ENCODE assay signal across 9 cellular contexts in genomic region chr21:45555251-45555556, GRCh38. TPM values are rescaled to one million over a fixed set of nuclear protein-coding genes. Genes with fewer than 3 reads are reported as not detected.
DNase-seq lines count a peak whose midpoint lies in the region; ATAC-seq and TF ChIP-seq lines count a peak whose summit lies in the region.
"Had no signal": no experiment of that assay in that cellular context is flagged by ENCODE, and none has a peak within 500 bp of the region (broad histone marks: within the 10 kb centered on the region; RNA-seq: fewer than 3 reads in every experiment).

No MANE protein-coding gene starts in this region.

- dilution Hi-C loops in mammary epithelial cell (cut with HindIII; ENCODE audit: low sequenced_read_pairs): no loop called here

- intact Hi-C loops in mammary epithelial cell (cut with micrococcal nuclease): no loop called here
- intact Hi-C loops in CD8-positive, alpha-beta T cell (cut with DNase I, micrococcal nuclease): loop anchor here (1.0 kb wide), 4 partner anchors 13 to 265 kb away; partner anchors contain the start of gene SLC19A1 (in 1 of the 2)

- H3K36me3 Mint-ChIP-seq in CD8-positive, alpha-beta T cell: peaks cover 3% of the 10 kb centered on the region
- H3K36me3 Mint-ChIP-seq: naive thymus-derived CD8-positive, alpha-beta T cell had no signal

- peaks cover under 1% of the 10 kb centered on the region for H3K27me3 Mint-ChIP-seq in CD8-positive, alpha-beta T cell (ENCODE audit: low read depth)

- H3K36me3 ChIP-seq in mammary epithelial cell (ENCODE audit: insufficient read depth, low read length) (no peaks in the 10 kb centered on the region), neutrophil (no peaks in the 10 kb centered on the region)
- H3K36me3 ChIP-seq in CD8-positive, alpha-beta T cell (ENCODE audit: insufficient read depth, low read length): no peaks in the 10 kb centered on the region

- no peaks in the 10 kb centered on the region for H3K9me3 Mint-ChIP-seq in CD8-positive, alpha-beta T cell
- H3K9me3 Mint-ChIP-seq: naive thymus-derived CD8-positive, alpha-beta T cell had no signal

- no peaks in the 10 kb centered on the region; the same call in 1 of the 2 replicates for H3K9me3 ChIP-seq in AG04450 (ENCODE audit: control insufficient read depth, insufficient read depth, low read length)
- H3K9me3 ChIP-seq in mammary epithelial cell (replicated peaks; ENCODE audit: insufficient read depth, low read length): no peaks in the 10 kb centered on the region
- H3K9me3 ChIP-seq in neutrophil: no peaks in the 10 kb centered on the region
- no peaks in the 10 kb centered on the region for H3K9me3 ChIP-seq in CD8-positive, alpha-beta T cell (ENCODE audit: low read length)

- H3K27ac Mint-ChIP-seq in CD8-positive, alpha-beta T cell: no peak overlapping the region

- H3K79me2 ChIP-seq in mammary epithelial cell (ENCODE audit: insufficient read depth, low read length): no peaks in the 10 kb centered on the region

- DNase-seq in AG04450 (ENCODE audit: low read depth, low spot score): no peak
- no peak for DNase-seq in HFF-Myc (ENCODE audit: extremely low read depth, low read depth)
- DNase-seq in mammary epithelial cell: no peak
- DNase-seq in CD8-positive, alpha-beta T cell: no peak
- DNase-seq in DMS79 treated with DMSO at 0.1 percent for 48 hours (lab: John Stamatoyannopoulos, UW): no peak

- H3K4me3 ChIP-seq in AG04450 (ENCODE audit: low read depth, low read length): peak overlapping the region; percentile 60
- H3K4me3 ChIP-seq in HFF-Myc (replicated peaks; ENCODE audit: low read depth, low read length): peak overlapping the region; percentile 47
- H3K4me3 ChIP-seq in mammary epithelial cell (replicated peaks in 1 of 3; ENCODE audit: insufficient read depth in 1 of 3, low read depth in 2 of 3, low read length in 3 of 3): peak overlapping the region in 1 of 3 experiments; percentile 51
- peak overlapping the region; percentile 63 to 69 for H3K4me3 ChIP-seq in neutrophil (ENCODE audit: low read depth in 1 of 2, low read length in 1 of 2)
- no peak overlapping the region for H3K4me3 ChIP-seq in CD8-positive, alpha-beta T cell (ENCODE audit: low read depth, low read length)

- TF ChIP-seq CTCF in AG04450 (IDR thresholded peaks at IDR 0.05; ENCODE audit: low read depth, low read length): no peak
- no peak for TF ChIP-seq CTCF in HFF-Myc (IDR thresholded peaks at IDR 0.05; ENCODE audit: low read depth, low read length, missing control alignments)
- TF ChIP-seq CTCF in mammary epithelial cell (conservative IDR thresholded peaks at IDR 0.05 in 1 of 2, IDR thresholded peaks at IDR 0.05 in 1 of 2; ENCODE audit: extremely low read depth in 1 of 2, insufficient read depth in 1 of 2, low read depth in 1 of 2, low read length in 2 of 2): no peak
- no peak for TF ChIP-seq CTCF in neutrophil (IDR thresholded peaks at IDR 0.05)
- no peak for TF ChIP-seq CTCF in CD8-positive, alpha-beta T cell (IDR thresholded peaks at IDR 0.05)

- H3K27ac ChIP-seq in AG04450 (ENCODE audit: low read depth, low read length): no peak overlapping the region
- no peak overlapping the region for H3K27ac ChIP-seq in mammary epithelial cell (ENCODE audit: insufficient read depth, low read depth, low read length)
- H3K27ac ChIP-seq in neutrophil: peak overlapping the region; percentile 84
- H3K27ac ChIP-seq in CD8-positive, alpha-beta T cell (ENCODE audit: low read depth, low read length): no peak overlapping the region

- no peak for ATAC-seq in CD8-positive, alpha-beta T cell
- ATAC-seq in HG02763 (IDR thresholded peaks at IDR 0.05; ENCODE audit: unreplicated experiment) (no peak), HG02840 (IDR thresholded peaks at IDR 0.05; ENCODE audit: low FRiP score, unreplicated experiment) (no peak)

- no TSS peak for BruUV-seq in mammary epithelial cell (replicated peaks; lab: Mats Ljungman, UMichigan)

- H4K20me1 ChIP-seq in mammary epithelial cell (ENCODE audit: insufficient read depth, low read length): no peaks in the 10 kb centered on the region

- POLR2A ChIA-PET in AG04450 (lab: Yijun Ruan, JAX): interaction anchor here (1.5 kb wide), 1 partner anchor 265 kb away, joined by 3 read pairs; no protein-coding TSS in a partner anchor
- POLR2A ChIA-PET in CD8-positive, alpha-beta T cell (lab: Charles Lee): no interaction called here

- in situ Hi-C loops in mammary epithelial cell (cut with MboI; ENCODE audit: low sequenced_read_pairs in 2 of 2): loop anchor here (5.0 to 10.0 kb wide), 2 partner anchors 262 to 270 kb away; no protein-coding TSS in a partner anchor

- no peak overlapping the region for H3K9ac ChIP-seq in mammary epithelial cell (ENCODE audit: insufficient read depth, low read length)

- H3K4me3 Mint-ChIP-seq in CD8-positive, alpha-beta T cell: no peak overlapping the region

- peaks cover 29% of the 10 kb centered on the region for H3K4me1 Mint-ChIP-seq in CD8-positive, alpha-beta T cell (ENCODE audit: low read depth)

- CTCF ChIA-PET in AG04450 (lab: Charles Lee) (interaction anchor here (0.8 to 2.0 kb wide), 9 partner anchors 15 to 399 kb away, joined by 3 to 56 read pairs (median 7); no protein-coding TSS in a partner anchor), mammary epithelial cell (lab: Charles Lee; ENCODE audit: low non-redundant PET) (no interaction called here)
- CTCF ChIA-PET in CD8-positive, alpha-beta T cell (lab: Charles Lee): interaction anchor here (1.6 kb wide), 1 partner anchor 41 kb away, joined by 17 read pairs; no protein-coding TSS in a partner anchor

- WGBS in mammary epithelial cell (ENCODE audit: low coverage, missing lambda C conversion rate): no CpG with 5 or more reads among the region's 34 CpGs

- peaks cover 7% of the 10 kb centered on the region for H3K27me3 ChIP-seq in AG04450 (ENCODE audit: control insufficient read depth, insufficient read depth, low read length)
- H3K27me3 ChIP-seq in mammary epithelial cell (ENCODE audit: insufficient read depth, low read length): no peaks in the 10 kb centered on the region
- no peaks in the 10 kb centered on the region for H3K27me3 ChIP-seq in neutrophil
- no peaks in the 10 kb centered on the region for H3K27me3 ChIP-seq in CD8-positive, alpha-beta T cell (ENCODE audit: insufficient read depth, low read length)

- peak overlapping the region; percentile 90 for H3K4me2 ChIP-seq in mammary epithelial cell (ENCODE audit: insufficient read depth, low read depth, low read length)

- H2AFZ ChIP-seq in mammary epithelial cell (ENCODE audit: low read depth, low read length): no peak overlapping the region

- H3K4me1 ChIP-seq in mammary epithelial cell (ENCODE audit: insufficient read depth, low read length) (peaks cover 13% of the 10 kb centered on the region), neutrophil (ENCODE audit: control insufficient read depth in 1 of 2, insufficient read depth in 1 of 2, low read depth in 1 of 2, low read length in 1 of 2) (peaks cover 37 to 43% of the 10 kb centered on the region in 2 experiments)
- peaks cover 33% of the 10 kb centered on the region for H3K4me1 ChIP-seq in CD8-positive, alpha-beta T cell (ENCODE audit: insufficient read depth, low read length)

RNA-seq across cellular contexts. Expression of gene SLC19A1, which starts 13.0 kb away (rescaled TPM):
- polyA plus RNA-seq in AG04450 (2011; rRNA removed) (4.4 and 7.5 TPM in 2 replicates), mammary epithelial cell (10.7 TPM)
- 4.2 and 4.3 TPM in 2 replicates for polyA minus RNA-seq in AG04450 (2011; rRNA and poly(A)+ RNA removed)
- total RNA-seq in mammary epithelial cell: 10 to 100 TPM in 1 of 2 donors, 1 to 10 TPM in 1; 3.7 to 15.6 TPM
- 8.7 TPM for polyA minus RNA-seq in mammary epithelial cell
- 1 to 10 TPM; 8.8 to 9.0 TPM for total RNA-seq in CD8-positive, alpha-beta T cell
